In the genomic region with DNA sequence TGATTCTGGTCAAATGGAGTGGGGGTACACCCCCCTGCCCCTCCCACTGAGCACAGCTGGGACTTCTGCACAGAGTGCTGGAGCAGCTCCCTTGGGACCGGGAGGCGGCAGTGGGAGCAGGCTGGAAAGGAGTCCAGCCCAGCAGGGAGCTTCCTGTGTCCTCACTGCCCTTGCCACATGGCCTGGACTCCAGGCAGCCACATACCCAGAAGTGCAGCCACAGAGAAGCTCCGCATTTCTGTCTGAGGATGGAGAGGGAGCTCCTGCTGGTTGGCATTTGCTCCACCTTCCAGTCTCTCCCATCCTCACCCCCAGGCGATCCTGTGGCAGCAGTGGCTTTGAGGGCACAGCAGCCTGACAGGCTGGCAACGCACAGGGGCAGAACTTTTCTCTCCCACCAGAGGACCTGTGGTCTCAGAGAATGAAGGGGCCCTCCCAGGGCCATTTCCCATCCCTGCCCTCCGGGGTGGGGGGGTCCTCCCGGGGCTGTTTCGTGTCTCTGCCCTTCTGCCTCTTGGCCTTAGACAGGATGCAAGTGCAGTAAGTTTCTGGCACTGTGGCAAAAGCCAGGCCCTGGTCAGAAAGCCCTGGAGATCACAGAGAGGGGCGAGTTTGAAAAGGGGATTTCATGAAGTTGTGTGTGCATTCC, we compare ENCODE assay signal across 23 cellular contexts.
DNase-seq lines count a peak whose midpoint lies in the region; TF ChIP-seq lines count a peak whose summit lies in the region.
"Had no signal": no experiment of that assay in that cellular context is flagged by ENCODE, and none has a peak within 500 bp of the region (broad histone marks: within the 10 kb centered on the region; RNA-seq: fewer than 3 reads in every experiment).

No MANE protein-coding gene starts in this region.

- no peak overlapping the region for H3K27ac ChIP-seq in breast epithelium
- H3K27ac ChIP-seq in spleen = no peak overlapping the region
- H3K27ac ChIP-seq: body of pancreas, KMS-11, psoas muscle, SJSA1, uterus had no signal

- DNase-seq in MCF 10A (ENCODE audit: unreplicated experiment) = peak; percentile 61
- DNase-seq in breast epithelium (ENCODE audit: low spot score in 2 of 2) = no peak
- peak; percentile 83 for DNase-seq in MG63
- peak; percentile 31 for DNase-seq in fibroblast of mammary gland (ENCODE audit: low read depth)
- DNase-seq in spleen = peak; percentile 64
- no peak for DNase-seq in activated CD4-positive, alpha-beta T cell treated with anti-CD3 and anti-CD28 coated beads for 48 hours
- no peak for DNase-seq in activated CD4-positive, alpha-beta T cell treated with anti-CD3 and anti-CD28 coated beads, Interleukin-2, amount 10 ng/mL, durations not matched to agents 24 days and 14 days
- no peak for DNase-seq in RKO (ENCODE audit: low spot score)
- DNase-seq: activated CD4-positive, alpha-beta memory T cell treated with anti-CD3 and anti-CD28 coated beads for 36 hours; body of pancreas; DND-41; hypothalamus; islet precursor cell; NCI-H1417 treated with DMSO at 0.1 percent for 48 hours; NCI-H526 treated with DMSO at 0.1 percent for 48 hours; stimulated activated CD8-positive, alpha-beta memory T cell treated with anti-CD3 and anti-CD28 coated beads, Interleukin-4, amount 100 ng/mL, for 48 hours; T-helper 2 cell; uterus had no signal

- WGBS in spleen, 5 donors = 53 to 72% (median 63%) methylated on average over 8 to 9 of the region's 9 CpGs

- H3K4me3 ChIP-seq in breast epithelium = no peak overlapping the region
- H3K4me3 ChIP-seq in MG63 = no peak overlapping the region
- H3K4me3 ChIP-seq in fibroblast of mammary gland (ENCODE audit: control insufficient read depth, low read depth, low read length) = no peak overlapping the region
- H3K4me3 ChIP-seq in spleen = no peak overlapping the region
- H3K4me3 ChIP-seq: body of pancreas, psoas muscle, SJSA1, uterus had no signal

- no peak for TF ChIP-seq CTCF in MCF 10A (IDR thresholded peaks at IDR 0.05; ENCODE audit: unreplicated experiment)
- no peak for TF ChIP-seq CTCF in breast epithelium (IDR thresholded peaks at IDR 0.05)
- TF ChIP-seq CTCF in fibroblast of mammary gland (conservative IDR thresholded peaks at IDR 0.05; ENCODE audit: control insufficient read depth, insufficient read depth, low read depth, low read length) = no peak
- TF ChIP-seq CTCF in spleen (IDR thresholded peaks at IDR 0.05 in 8 of 11, conservative IDR thresholded peaks at IDR 0.05 in 3 of 11) = no peak

- H3K27me3 Mint-ChIP-seq in MCF 10A (ENCODE audit: insufficient read depth, unreplicated experiment) = peaks cover 20% of the 10 kb centered on the region
- peaks cover 13% of the 10 kb centered on the region for H3K27me3 Mint-ChIP-seq in activated CD4-positive, alpha-beta T cell treated with anti-CD3 and anti-CD28 coated beads, Interleukin-2, amount 10 ng/mL, durations not matched to agents 24 days and 14 days
- H3K27me3 Mint-ChIP-seq: activated naive CD4-positive, alpha-beta T cell treated with anti-CD3 and anti-CD28 coated beads, Interleukin-2, amount 50 U/mL, for 24 hours had no signal

- no peaks in the 10 kb centered on the region for H3K9me3 Mint-ChIP-seq in MCF 10A (ENCODE audit: unreplicated experiment)
- no peaks in the 10 kb centered on the region for H3K9me3 Mint-ChIP-seq in activated CD4-positive, alpha-beta T cell treated with anti-CD3 and anti-CD28 coated beads, Interleukin-2, amount 10 ng/mL, durations not matched to agents 24 days and 14 days
- H3K9me3 Mint-ChIP-seq: activated CD4-positive, alpha-beta memory T cell treated with anti-CD3 and anti-CD28 coated beads for 36 hours; activated naive CD4-positive, alpha-beta T cell treated with anti-CD3 and anti-CD28 coated beads, Interleukin-2, amount 50 U/mL, for 24 hours; nephron had no signal

- H3K27ac Mint-ChIP-seq in MCF 10A (ENCODE audit: low read depth, unreplicated experiment) = no peak overlapping the region
- H3K27ac Mint-ChIP-seq in activated CD4-positive, alpha-beta T cell treated with anti-CD3 and anti-CD28 coated beads, Interleukin-2, amount 10 ng/mL, durations not matched to agents 24 days and 14 days = no peak overlapping the region
- H3K27ac Mint-ChIP-seq: activated CD4-positive, alpha-beta memory T cell treated with anti-CD3 and anti-CD28 coated beads for 36 hours; activated naive CD4-positive, alpha-beta T cell treated with anti-CD3 and anti-CD28 coated beads, Interleukin-2, amount 50 U/mL, for 24 hours had no signal

- TF ChIP-seq POLR2A in breast epithelium (IDR thresholded peaks at IDR 0.05) = no peak
- no peak for TF ChIP-seq POLR2A in spleen (IDR thresholded peaks at IDR 0.05)

- H3K9me3 ChIP-seq in breast epithelium (no peaks in the 10 kb centered on the region), MG63 (no peaks in the 10 kb centered on the region), spleen (no peaks in the 10 kb centered on the region)
- H3K9me3 ChIP-seq: body of pancreas, psoas muscle, SJSA1, uterus had no signal

- BruUV-seq in MCF 10A (replicated peaks; lab: Mats Ljungman, UMichigan) = no TSS peak

- CTCF ChIA-PET in MCF 10A (lab: Yijun Ruan, JAX) = interaction anchor here (0.6 to 1.1 kb wide), 2 partner anchors 30 to 45 kb away, joined by 3 to 4 read pairs; no protein-coding TSS in a partner anchor

- H3K4me3 Mint-ChIP-seq in MCF 10A (ENCODE audit: unreplicated experiment) = no peak overlapping the region
- no peak overlapping the region for H3K4me3 Mint-ChIP-seq in activated CD4-positive, alpha-beta T cell treated with anti-CD3 and anti-CD28 coated beads, Interleukin-2, amount 10 ng/mL, durations not matched to agents 24 days and 14 days
- H3K4me3 Mint-ChIP-seq: activated CD4-positive, alpha-beta memory T cell treated with anti-CD3 and anti-CD28 coated beads for 36 hours; activated naive CD4-positive, alpha-beta T cell treated with anti-CD3 and anti-CD28 coated beads, Interleukin-2, amount 50 U/mL, for 24 hours had no signal

- H3K4me1 Mint-ChIP-seq in MCF 10A (ENCODE audit: insufficient read depth, unreplicated experiment) = peaks cover 9% of the 10 kb centered on the region
- peaks cover 4% of the 10 kb centered on the region for H3K4me1 Mint-ChIP-seq in activated CD4-positive, alpha-beta T cell treated with anti-CD3 and anti-CD28 coated beads, Interleukin-2, amount 10 ng/mL, durations not matched to agents 24 days and 14 days

- H3K4me1 ChIP-seq in breast epithelium (no peaks in the 10 kb centered on the region), spleen (peaks cover 0 to 47% (median 28%) of the 10 kb centered on the region in 6 donors)
- H3K4me1 ChIP-seq: body of pancreas, psoas muscle had no signal

- H3K36me3 Mint-ChIP-seq in MCF 10A (ENCODE audit: insufficient read depth, unreplicated experiment) = peaks cover 4% of the 10 kb centered on the region
- H3K36me3 Mint-ChIP-seq in activated CD4-positive, alpha-beta T cell treated with anti-CD3 and anti-CD28 coated beads, Interleukin-2, amount 10 ng/mL, durations not matched to agents 24 days and 14 days (ENCODE audit: low read depth) = no peaks in the 10 kb centered on the region
- H3K36me3 Mint-ChIP-seq: activated CD4-positive, alpha-beta memory T cell treated with anti-CD3 and anti-CD28 coated beads for 36 hours; activated naive CD4-positive, alpha-beta T cell treated with anti-CD3 and anti-CD28 coated beads, Interleukin-2, amount 50 U/mL, for 24 hours had no signal

- H3K27me3 ChIP-seq in breast epithelium = peaks cover 0 to 11% of the 10 kb centered on the region in 2 donors
- peaks cover 3% of the 10 kb centered on the region for H3K27me3 ChIP-seq in MG63
- peaks cover 0 to 3% (median 0%) of the 10 kb centered on the region in 7 donors for H3K27me3 ChIP-seq in spleen (replicated peaks in 1 of 7)
- H3K27me3 ChIP-seq: body of pancreas, SJSA1, uterus had no signal

- POLR2A ChIA-PET in MCF 10A (lab: Yijun Ruan, JAX) = interaction anchor here (1.0 kb wide), 1 partner anchor 9 kb away, joined by 3 read pairs; no protein-coding TSS in a partner anchor

- intact Hi-C loops in MCF 10A (cut with micrococcal nuclease) (no loop called here), breast epithelium (cut with DNase I; ENCODE audit: low total_unique reads) (no loop called here), spleen (cut with DNase I; ENCODE audit: low total_unique reads) (no loop called here)
- intact Hi-C loops in activated CD4-positive, alpha-beta T cell treated with anti-CD3 and anti-CD28 coated beads, Interleukin-2, amount 10 ng/mL, durations not matched to agents 24 days and 14 days (cut with micrococcal nuclease) = no loop called here

- no peaks in the 10 kb centered on the region for H3K36me3 ChIP-seq in breast epithelium
- H3K36me3 ChIP-seq in MG63 = no peaks in the 10 kb centered on the region
- no peaks in the 10 kb centered on the region for H3K36me3 ChIP-seq in spleen
- H3K36me3 ChIP-seq: SJSA1, uterus had no signal

Comparison
In these comparisons a context has a peak if more than half of its experiments do, and no peak if none do; other contexts are left out.
1. DNase-seq: peak in MCF 10A (single experiment), MG63 (single experiment), fibroblast of mammary gland (single experiment) and spleen (single experiment); none in breast epithelium (0 of 2), activated CD4-positive, alpha-beta T cell treated with anti-CD3 and anti-CD28 coated beads for 48 hours (single experiment), activated CD4-positive, alpha-beta T cell treated with anti-CD3 and anti-CD28 coated beads, Interleukin-2, amount 10 ng/mL, durations not matched to agents 24 days and 14 days (single experiment) and RKO (single experiment).